9 cellular contexts compared by ENCODE assay signal in the genomic region with DNA sequence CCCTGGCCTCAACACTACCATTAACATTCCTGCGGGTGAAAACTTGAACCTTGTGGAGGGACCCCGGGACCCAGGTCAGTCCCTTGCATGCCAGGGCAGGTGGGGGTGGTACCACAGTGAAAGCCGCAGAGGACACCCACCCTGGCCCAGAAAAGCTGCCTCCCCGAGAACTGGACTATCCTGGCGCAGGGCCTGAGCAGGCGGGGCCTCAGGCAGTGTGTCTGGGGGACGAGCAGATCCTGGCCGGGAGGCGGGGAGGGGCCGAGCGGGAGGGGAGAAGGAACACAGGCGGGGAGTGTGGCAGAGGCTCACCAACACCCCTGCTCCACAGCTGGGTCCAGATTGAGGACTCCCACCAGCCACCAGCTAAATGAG. TPM values are rescaled to one million over a fixed set of nuclear protein-coding genes. Genes with fewer than 3 reads are reported as not detected.
DNase-seq lines count a peak whose midpoint lies in the region; ATAC-seq, FAIRE-seq and TF ChIP-seq lines count a peak whose summit lies in the region.
"Had no signal": no experiment of that assay in that cellular context is flagged by ENCODE, and none has a peak within 500 bp of the region (broad histone marks: within the 10 kb centered on the region; RNA-seq: fewer than 3 reads in every experiment).

No MANE protein-coding gene starts in this region.

- peak overlapping the region; percentile 40 for H2AFZ ChIP-seq in hepatocyte

- TF ChIP-seq EP300 in sigmoid colon (IDR thresholded peaks at IDR 0.05) = no peak

- no peak for FAIRE-seq in GM19239 (lab: Jason Lieb, UNC)

- H3K27ac ChIP-seq in hepatocyte (peak overlapping the region; percentile 72), sigmoid colon (peak overlapping the region; percentile 90 to 97 (median 96))

- WGBS in hepatocyte (ENCODE audit: low lambda C conversion rate, missing lambda C conversion rate) = 24% methylated on average over 7 of the region's 12 CpGs
- WGBS in sigmoid colon, 2 donors = 6 to 15% methylated on average over 12 of the region's 12 CpGs

- H3K79me2 ChIP-seq in hepatocyte = no peaks in the 10 kb centered on the region

- peak; percentile 77 for DNase-seq in adipocyte (ENCODE audit: low read depth)
- DNase-seq in hepatocyte (ENCODE audit: low spot score) = peak; percentile 71
- peak; percentile 96 for DNase-seq in sigmoid colon
- DNase-seq in GM19239 (ENCODE audit: insufficient read length, low spot score) = no peak
- DNase-seq in NCI-H1436 treated with DMSO at 0.1 percent for 48 hours (lab: John Stamatoyannopoulos, UW) = no peak
- no peak for DNase-seq in CD1c-positive myeloid dendritic cell (ENCODE audit: extremely low spot score)
- DNase-seq: NCI-H446 had no signal

- TF ChIP-seq CTCF in hepatocyte (IDR thresholded peaks at IDR 0.05; ENCODE audit: poor library complexity) (no peak), sigmoid colon (IDR thresholded peaks at IDR 0.05) (no peak)

- no peaks in the 10 kb centered on the region for H3K9me2 ChIP-seq in hepatocyte (replicated peaks; ENCODE audit: insufficient read depth)

- H3K4me1 ChIP-seq in ES-I3 (ENCODE audit: insufficient read depth, low read length) (peaks cover 44% of the 10 kb centered on the region; the same call in 1 of the 2 replicates), adipocyte (ENCODE audit: control insufficient read depth, insufficient read depth, low read length) (peaks cover 40% of the 10 kb centered on the region), hepatocyte (ENCODE audit: insufficient read depth) (peaks cover 46% of the 10 kb centered on the region), sigmoid colon (peaks cover 0 to 76% (median 73%) of the 10 kb centered on the region in 4 donors)

- TF ChIP-seq POLR2A in sigmoid colon (IDR thresholded peaks at IDR 0.05) = peak; percentile 45 to 52

- intact Hi-C loops in sigmoid colon (cut with DNase I) = loop anchor here (1.0 kb wide), 1 partner anchor 53 kb away; the partner anchor contains the start of gene CDCA4

- H3K36me3 ChIP-seq in ES-I3 (ENCODE audit: insufficient read depth, low read length) = no peaks in the 10 kb centered on the region
- no peaks in the 10 kb centered on the region for H3K36me3 ChIP-seq in adipocyte (ENCODE audit: control insufficient read depth, insufficient read depth, low read length, severe bottlenecking)
- H3K36me3 ChIP-seq in hepatocyte (replicated peaks; ENCODE audit: insufficient read depth, low read depth) = no peaks in the 10 kb centered on the region
- H3K36me3 ChIP-seq in sigmoid colon = no peaks in the 10 kb centered on the region

- no peaks in the 10 kb centered on the region for H4K20me1 ChIP-seq in hepatocyte (ENCODE audit: insufficient read depth, poor library complexity, severe bottlenecking)

- no peaks in the 10 kb centered on the region for H3K9me3 ChIP-seq in ES-I3 (ENCODE audit: control insufficient read depth, insufficient read depth, low read length)
- no peaks in the 10 kb centered on the region for H3K9me3 ChIP-seq in adipocyte (ENCODE audit: control insufficient read depth, low read length)
- no peaks in the 10 kb centered on the region for H3K9me3 ChIP-seq in hepatocyte (ENCODE audit: low read depth)
- H3K9me3 ChIP-seq in sigmoid colon = no peaks in the 10 kb centered on the region

- peak overlapping the region; percentile 74 for H3K4me2 ChIP-seq in hepatocyte

- ATAC-seq in GM18909 (IDR thresholded peaks at IDR 0.05; ENCODE audit: poor library complexity, unreplicated experiment) = no peak

- H3K9ac ChIP-seq in ES-I3 (ENCODE audit: low read depth, low read length) = peak overlapping the region; percentile 48; the same call in 1 of the 2 replicates
- peak overlapping the region; percentile 90 for H3K9ac ChIP-seq in adipocyte (ENCODE audit: low read length)

- H3K27me3 ChIP-seq in adipocyte (replicated peaks; ENCODE audit: control insufficient read depth, insufficient read depth, low read length) = no peaks in the 10 kb centered on the region
- H3K27me3 ChIP-seq in hepatocyte = peaks cover 4% of the 10 kb centered on the region
- no peaks in the 10 kb centered on the region for H3K27me3 ChIP-seq in sigmoid colon

- H3K4me3 ChIP-seq in adipocyte (ENCODE audit: low read length) (peak overlapping the region; percentile 86), hepatocyte (peak overlapping the region; percentile 26), sigmoid colon (peak overlapping the region; percentile 49 to 64 (median 56))

RNA-seq across cellular contexts. Expression of gene AHNAK2, which starts 10.0 kb away (rescaled TPM):
- 4.6 and 5.9 TPM in 2 replicates for total RNA-seq in hepatocyte
- polyA plus RNA-seq in hepatocyte = 1.8 and 2.4 TPM in 2 replicates
- 100 to 1,000 TPM in 3 of 4 donors, 10 to 100 TPM in 1; 81.9 to 218 (median 129) TPM for total RNA-seq in sigmoid colon
- 10 to 100 TPM in 1 of 3 donors, 1 to 10 TPM in 1, under 1 TPM in 1; 0.23 to 12.4 (median 2.4) TPM for polyA plus RNA-seq in sigmoid colon

RNA-seq across cellular contexts. Expression of gene CLBA1, which starts 17.4 kb away (rescaled TPM):
- total RNA-seq in hepatocyte (4.5 and 6.4 TPM in 2 replicates), sigmoid colon (1 to 10 TPM; 3.2 to 5.1 (median 3.6) TPM)
- polyA plus RNA-seq in hepatocyte (5.1 and 9.3 TPM in 2 replicates), sigmoid colon (1 to 10 TPM; 2.8 to 8.4 (median 3.0) TPM)

RNA-seq across cellular contexts. Expression of gene PLD4, which starts 43.5 kb away (rescaled TPM):
- total RNA-seq in hepatocyte (not detected in 2 replicates), sigmoid colon (1 to 10 TPM in 1 of 4 donors, under 1 TPM in 3; 0.28 to 1.5 (median 0.60) TPM)
- polyA plus RNA-seq in hepatocyte (0.77 and 1.1 TPM in 2 replicates), sigmoid colon (1 to 10 TPM in 1 of 3 donors, not detected in 2; 7.1 TPM)

RNA-seq across cellular contexts. Expression of gene CDCA4, which starts 52.7 kb away (rescaled TPM):
- total RNA-seq in hepatocyte (13.6 and 15.7 TPM in 2 replicates), sigmoid colon (1 to 10 TPM; 5.0 to 7.6 (median 5.6) TPM)
- polyA plus RNA-seq in hepatocyte (15.0 and 17.1 TPM in 2 replicates), sigmoid colon (10 to 100 TPM in 1 of 3 donors, 1 to 10 TPM in 2; 2.4 to 11.3 (median 3.9) TPM)

Comparison
In these comparisons a context has a peak if more than half of its experiments do, and no peak if none do; other contexts are left out.
1. DNase-seq: peak in adipocyte (single experiment), hepatocyte (single experiment) and sigmoid colon (single experiment); none in GM19239 (single experiment), NCI-H1436 treated with DMSO at 0.1 percent for 48 hours (single experiment) and CD1c-positive myeloid dendritic cell (single experiment).
2. H3K4me3 ChIP-seq: peak in every context shown above with its lines; median percentile 86 in adipocyte; 56 in sigmoid colon; 26 in hepatocyte.
3. RNA of gene AHNAK2, which starts 10.0 kb away (total RNA-seq): 81.9 to 218 TPM in sigmoid colon; 4.6 to 5.9 TPM in hepatocyte; every median in the first group is over 10 times any median in the second.